Comparison of ENCODE assay signal across 9 cellular contexts in the genomic region with DNA sequence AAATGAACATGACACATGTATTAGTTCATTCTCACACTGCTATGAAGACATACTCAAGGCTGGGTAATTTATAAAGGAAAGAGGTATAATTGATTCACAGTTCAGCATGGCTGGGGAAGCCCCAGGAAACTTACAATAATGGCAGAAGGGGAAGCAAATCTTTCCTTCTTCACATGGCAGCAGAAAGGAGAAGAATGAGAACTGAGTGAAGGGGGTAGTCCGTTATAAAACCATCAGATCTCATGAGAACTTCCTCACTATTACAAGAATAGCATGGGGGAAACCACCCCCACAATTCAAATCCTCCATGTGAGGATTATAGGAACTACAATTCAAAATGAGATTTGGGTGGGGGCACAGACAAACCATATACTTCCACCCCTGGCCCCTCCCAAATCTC.
"Had no signal": no experiment of that assay in that cellular context is flagged by ENCODE, and none has a peak within 500 bp of the region (broad histone marks: within the 10 kb centered on the region; RNA-seq: fewer than 3 reads in every experiment).

No MANE protein-coding gene starts in this region.

- ATAC-seq: HCT116, HepG2 had no signal

- H3K4me3 Mint-ChIP-seq: HFFc6, IgD-negative memory B cell had no signal

- H3K4me1 Mint-ChIP-seq: IgD-negative memory B cell had no signal

- DNase-seq: GM23248, GOT3, H7, HFFc6 had no signal

- H3K4me3 ChIP-seq: GM23248, HAP-1 had no signal

- H3K9me3 ChIP-seq: HAP-1 had no signal

- H3K27ac Mint-ChIP-seq: HFFc6, IgD-negative memory B cell had no signal

- H3K27ac ChIP-seq: GM23248, HL-60 had no signal

- H3K4me1 ChIP-seq: HAP-1 had no signal

- H3K36me3 ChIP-seq: HAP-1 had no signal
